Comparison of ENCODE assay signal across 1 cellular context in genomic region chr17:8162232-8162996, GRCh38.
A peak's percentile ranks its signal among the peaks of the same experiment; 100 is the strongest.
TF ChIP-seq lines count a peak whose summit lies in the region.

A gene with protein sequence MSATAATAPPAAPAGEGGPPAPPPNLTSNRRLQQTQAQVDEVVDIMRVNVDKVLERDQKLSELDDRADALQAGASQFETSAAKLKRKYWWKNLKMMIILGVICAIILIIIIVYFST (minus strand): TSS chr17:8162948. CDS start chr17:8162879, 69 bp downstream.

TF ChIP-seq in HepG2, 621 proteins besides CTCF, POLR2A, EP300 and RAD21 (continued from another document and continues in another):
- TF ChIP-seq MAX (IDR thresholded peaks at IDR 0.05) (peak; percentile 66), SPEN (CRISPR knock-in tag; IDR thresholded peaks at IDR 0.05; ENCODE audit: low read depth) (peak; percentile 54; the same call in 1 of the 2 replicates), ZNF878 (CRISPR knock-in tag; IDR thresholded peaks at IDR 0.05) (no peak), GRHL1 (CRISPR knock-in tag; conservative IDR thresholded peaks at IDR 0.05) (no peak), TEF (CRISPR knock-in tag; IDR thresholded peaks at IDR 0.05) (no peak), ZNF558 (CRISPR knock-in tag; IDR thresholded peaks at IDR 0.05; ENCODE audit: borderline replicate concordance) (no peak; the same call in 1 of the 2 replicates), PHF5A (CRISPR knock-in tag; IDR thresholded peaks at IDR 0.05; ENCODE audit: low read depth, unreplicated experiment) (no peak), ZNF10 (CRISPR knock-in tag; IDR thresholded peaks at IDR 0.05; ENCODE audit: borderline replicate concordance, low read depth) (no peak), ZFP41 (CRISPR knock-in tag; IDR thresholded peaks at IDR 0.05; ENCODE audit: borderline replicate concordance) (no peak), ZNF225 (CRISPR knock-in tag; IDR thresholded peaks at IDR 0.05) (no peak), ZNF703 (CRISPR knock-in tag; IDR thresholded peaks at IDR 0.05; ENCODE audit: borderline replicate concordance) (no peak), ZNF784 (CRISPR knock-in tag; IDR thresholded peaks at IDR 0.05; ENCODE audit: borderline replicate concordance) (no peak), RELA (CRISPR knock-in tag; IDR thresholded peaks at IDR 0.05) (no peak), ZFYVE20 (CRISPR knock-in tag; IDR thresholded peaks at IDR 0.05; ENCODE audit: borderline replicate concordance, low read depth) (no peak), ZNF501 (CRISPR knock-in tag; IDR thresholded peaks at IDR 0.05) (peak; percentile 29; the same call in 1 of the 2 replicates), SAP130 (CRISPR knock-in tag; IDR thresholded peaks at IDR 0.05; ENCODE audit: low read depth) (no peak; the same call in none of the 2 replicates), STAG1 (CRISPR knock-in tag; IDR thresholded peaks at IDR 0.05) (no peak), CSRNP1 (CRISPR knock-in tag; IDR thresholded peaks at IDR 0.05) (0 out of 2 replicates have a peak, but pooled peaks have one; percentile 78), RXRB (CRISPR knock-in tag; IDR thresholded peaks at IDR 0.05; ENCODE audit: borderline replicate concordance) (no peak), ZNF773 (CRISPR knock-in tag; IDR thresholded peaks at IDR 0.05; ENCODE audit: borderline replicate concordance) (peak; percentile 43; the same call in 1 of the 2 replicates), ZNF274 (CRISPR knock-in tag; IDR thresholded peaks at IDR 0.05) (peak; percentile 65; the same call in 1 of the 2 replicates), RNF219 (CRISPR knock-in tag; IDR thresholded peaks at IDR 0.05) (no peak), ZBTB39 (CRISPR knock-in tag; IDR thresholded peaks at IDR 0.05) (no peak), HDAC1 (CRISPR knock-in tag; IDR thresholded peaks at IDR 0.05) (peak; percentile 52; the same call in 1 of the 2 replicates), MXI1 (IDR thresholded peaks at IDR 0.05; ENCODE audit: borderline replicate concordance, low read depth, low read length) (peak; percentile 41; the same call in 1 of the 3 replicates), MAZ (IDR thresholded peaks at IDR 0.05; ENCODE audit: borderline replicate concordance, low read depth, low read length) (no peak), MAZ (CRISPR knock-in tag; IDR thresholded peaks at IDR 0.05; ENCODE audit: low read depth) (0 out of 2 replicates have a peak, but pooled peaks have one; percentile 14), RFX3 (CRISPR knock-in tag; IDR thresholded peaks at IDR 0.05) (no peak), NFKBIZ (CRISPR knock-in tag; IDR thresholded peaks at IDR 0.05) (no peak), ARNT2 (CRISPR knock-in tag; IDR thresholded peaks at IDR 0.05; ENCODE audit: low read depth) (peak; percentile 55; the same call in 1 of the 2 replicates), ZNF616 (CRISPR knock-in tag; IDR thresholded peaks at IDR 0.05; ENCODE audit: low read depth) (no peak), TEAD3 (CRISPR knock-in tag; optimal IDR thresholded peaks at IDR 0.05; ENCODE audit: borderline replicate concordance) (no peak), WIZ (CRISPR knock-in tag; IDR thresholded peaks at IDR 0.05) (no peak), REST (IDR thresholded peaks at IDR 0.05; ENCODE audit: borderline replicate concordance in 1 of 2, low read depth in 1 of 2, low read length in 2 of 2) (no peak; a peak in 1 of 4 replicates), SIX4 (CRISPR knock-in tag; IDR thresholded peaks at IDR 0.05) (no peak)
- TF ChIP-seq, protein P1, sequence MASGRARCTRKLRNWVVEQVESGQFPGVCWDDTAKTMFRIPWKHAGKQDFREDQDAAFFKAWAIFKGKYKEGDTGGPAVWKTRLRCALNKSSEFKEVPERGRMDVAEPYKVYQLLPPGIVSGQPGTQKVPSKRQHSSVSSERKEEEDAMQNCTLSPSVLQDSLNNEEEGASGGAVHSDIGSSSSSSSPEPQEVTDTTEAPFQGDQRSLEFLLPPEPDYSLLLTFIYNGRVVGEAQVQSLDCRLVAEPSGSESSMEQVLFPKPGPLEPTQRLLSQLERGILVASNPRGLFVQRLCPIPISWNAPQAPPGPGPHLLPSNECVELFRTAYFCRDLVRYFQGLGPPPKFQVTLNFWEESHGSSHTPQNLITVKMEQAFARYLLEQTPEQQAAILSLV (CRISPR knock-in tag; IDR thresholded peaks at IDR 0.05; ENCODE audit: borderline replicate concordance), result no peak
- TF ChIP-seq, protein P2, sequence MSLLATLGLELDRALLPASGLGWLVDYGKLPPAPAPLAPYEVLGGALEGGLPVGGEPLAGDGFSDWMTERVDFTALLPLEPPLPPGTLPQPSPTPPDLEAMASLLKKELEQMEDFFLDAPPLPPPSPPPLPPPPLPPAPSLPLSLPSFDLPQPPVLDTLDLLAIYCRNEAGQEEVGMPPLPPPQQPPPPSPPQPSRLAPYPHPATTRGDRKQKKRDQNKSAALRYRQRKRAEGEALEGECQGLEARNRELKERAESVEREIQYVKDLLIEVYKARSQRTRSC (CRISPR knock-in tag; IDR thresholded peaks at IDR 0.05; ENCODE audit: low read depth), result no peak
- TF ChIP-seq, protein P3, sequence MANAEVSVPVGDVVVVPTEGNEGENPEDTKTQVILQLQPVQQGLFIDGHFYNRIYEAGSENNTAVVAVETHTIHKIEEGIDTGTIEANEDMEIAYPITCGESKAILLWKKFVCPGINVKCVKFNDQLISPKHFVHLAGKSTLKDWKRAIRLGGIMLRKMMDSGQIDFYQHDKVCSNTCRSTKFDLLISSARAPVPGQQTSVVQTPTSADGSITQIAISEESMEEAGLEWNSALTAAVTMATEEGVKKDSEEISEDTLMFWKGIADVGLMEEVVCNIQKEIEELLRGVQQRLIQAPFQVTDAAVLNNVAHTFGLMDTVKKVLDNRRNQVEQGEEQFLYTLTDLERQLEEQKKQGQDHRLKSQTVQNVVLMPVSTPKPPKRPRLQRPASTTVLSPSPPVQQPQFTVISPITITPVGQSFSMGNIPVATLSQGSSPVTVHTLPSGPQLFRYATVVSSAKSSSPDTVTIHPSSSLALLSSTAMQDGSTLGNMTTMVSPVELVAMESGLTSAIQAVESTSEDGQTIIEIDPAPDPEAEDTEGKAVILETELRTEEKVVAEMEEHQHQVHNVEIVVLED (CRISPR knock-in tag; IDR thresholded peaks at IDR 0.05; ENCODE audit: borderline replicate concordance), result no peak
- TF ChIP-seq, protein P4, sequence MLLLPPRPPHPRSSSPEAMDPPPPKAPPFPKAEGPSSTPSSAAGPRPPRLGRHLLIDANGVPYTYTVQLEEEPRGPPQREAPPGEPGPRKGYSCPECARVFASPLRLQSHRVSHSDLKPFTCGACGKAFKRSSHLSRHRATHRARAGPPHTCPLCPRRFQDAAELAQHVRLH (CRISPR knock-in tag; IDR thresholded peaks at IDR 0.05; ENCODE audit: borderline replicate concordance, low read depth), result no peak
- TF ChIP-seq, protein P5, sequence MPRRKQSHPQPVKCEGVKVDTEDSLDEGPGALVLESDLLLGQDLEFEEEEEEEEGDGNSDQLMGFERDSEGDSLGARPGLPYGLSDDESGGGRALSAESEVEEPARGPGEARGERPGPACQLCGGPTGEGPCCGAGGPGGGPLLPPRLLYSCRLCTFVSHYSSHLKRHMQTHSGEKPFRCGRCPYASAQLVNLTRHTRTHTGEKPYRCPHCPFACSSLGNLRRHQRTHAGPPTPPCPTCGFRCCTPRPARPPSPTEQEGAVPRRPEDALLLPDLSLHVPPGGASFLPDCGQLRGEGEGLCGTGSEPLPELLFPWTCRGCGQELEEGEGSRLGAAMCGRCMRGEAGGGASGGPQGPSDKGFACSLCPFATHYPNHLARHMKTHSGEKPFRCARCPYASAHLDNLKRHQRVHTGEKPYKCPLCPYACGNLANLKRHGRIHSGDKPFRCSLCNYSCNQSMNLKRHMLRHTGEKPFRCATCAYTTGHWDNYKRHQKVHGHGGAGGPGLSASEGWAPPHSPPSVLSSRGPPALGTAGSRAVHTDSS (CRISPR knock-in tag; conservative IDR thresholded peaks at IDR 0.05), result 0 out of 2 replicates have a peak, but pooled peaks have one; percentile 73
